20 cellular contexts compared by ENCODE assay signal in genomic region chr2:230155359-230155758, GRCh38.
DNase-seq lines count a peak whose midpoint lies in the region; ATAC-seq and TF ChIP-seq lines count a peak whose summit lies in the region.
"Had no signal": no experiment of that assay in that cellular context is flagged by ENCODE, and none has a peak within 500 bp of the region (broad histone marks: within the 10 kb centered on the region; RNA-seq: fewer than 3 reads in every experiment).

No MANE protein-coding gene starts in this region.

- H3K4me3 Mint-ChIP-seq in activated naive CD8-positive, alpha-beta T cell treated with anti-CD3 and anti-CD28 coated beads, Interleukin-2, amount 50 U/mL, for 24 hours, result no peak overlapping the region
- no peak overlapping the region for H3K4me3 Mint-ChIP-seq in stimulated activated effector memory CD8-positive, alpha-beta T cell treated with anti-CD3 and anti-CD28 coated beads, Interleukin-12 subunit alpha, Interleukin-12 subunit beta, amount 100 ng/mL, for 72 hours
- H3K4me3 Mint-ChIP-seq: CD4-positive, CD25-positive, alpha-beta regulatory T cell had no signal

- ATAC-seq in activated naive CD4-positive, alpha-beta T cell treated with anti-CD3 and anti-CD28 coated beads, Interleukin-2, amount 50 U/mL, for 72 hours, result peak; percentile 56 to 84
- peak; percentile 84 for ATAC-seq in activated naive CD8-positive, alpha-beta T cell treated with anti-CD3 and anti-CD28 coated beads, Interleukin-2, amount 50 U/mL, for 24 hours
- peak; percentile 51 for ATAC-seq in stimulated activated effector memory CD8-positive, alpha-beta T cell treated with anti-CD3 and anti-CD28 coated beads, Interleukin-12 subunit alpha, Interleukin-12 subunit beta, amount 100 ng/mL, for 72 hours
- ATAC-seq in HG03280 (IDR thresholded peaks at IDR 0.05; ENCODE audit: unreplicated experiment) (no peak), GM21723 (IDR thresholded peaks at IDR 0.05; ENCODE audit: unreplicated experiment) (no peak)
- ATAC-seq: SK-N-SH treated with all-trans-retinoic acid at 6 μM for 48 hours had no signal

- TF ChIP-seq CTCF in NB4 (IDR thresholded peaks at IDR 0.05; ENCODE audit: low read depth, low read length), result no peak

- peaks cover 0 to 9% of the 10 kb centered on the region in 2 donors for H3K9me3 Mint-ChIP-seq in activated naive CD4-positive, alpha-beta T cell treated with anti-CD3 and anti-CD28 coated beads, Interleukin-2, amount 50 U/mL, for 72 hours
- H3K9me3 Mint-ChIP-seq in activated naive CD8-positive, alpha-beta T cell treated with anti-CD3 and anti-CD28 coated beads, Interleukin-2, amount 50 U/mL, for 24 hours, result peaks cover 8% of the 10 kb centered on the region
- H3K9me3 Mint-ChIP-seq in stimulated activated effector memory CD8-positive, alpha-beta T cell treated with anti-CD3 and anti-CD28 coated beads, Interleukin-12 subunit alpha, Interleukin-12 subunit beta, amount 100 ng/mL, for 72 hours, result no peaks in the 10 kb centered on the region

- H3K27me3 Mint-ChIP-seq in activated naive CD8-positive, alpha-beta T cell treated with anti-CD3 and anti-CD28 coated beads, Interleukin-2, amount 50 U/mL, for 24 hours, result peaks cover 2% of the 10 kb centered on the region

- H3K27ac Mint-ChIP-seq in activated naive CD4-positive, alpha-beta T cell treated with anti-CD3 and anti-CD28 coated beads, Interleukin-2, amount 50 U/mL, for 72 hours, result no peak overlapping the region
- H3K27ac Mint-ChIP-seq in activated naive CD8-positive, alpha-beta T cell treated with anti-CD3 and anti-CD28 coated beads, Interleukin-2, amount 50 U/mL, for 24 hours, result no peak overlapping the region
- no peak overlapping the region for H3K27ac Mint-ChIP-seq in stimulated activated effector memory CD8-positive, alpha-beta T cell treated with anti-CD3 and anti-CD28 coated beads, Interleukin-12 subunit alpha, Interleukin-12 subunit beta, amount 100 ng/mL, for 72 hours
- H3K27ac Mint-ChIP-seq: CD4-positive, CD25-positive, alpha-beta regulatory T cell had no signal

- H3K4me3 ChIP-seq in NB4 (ENCODE audit: low read depth, low read length), result no peak overlapping the region
- H3K4me3 ChIP-seq: smooth muscle cell, tibial artery had no signal

- TF ChIP-seq POLR2A in NB4 (IDR thresholded peaks at IDR 0.05; ENCODE audit: extremely low read depth, insufficient read length), result no peak

- peaks cover 29% of the 10 kb centered on the region for H3K4me1 Mint-ChIP-seq in activated naive CD8-positive, alpha-beta T cell treated with anti-CD3 and anti-CD28 coated beads, Interleukin-2, amount 50 U/mL, for 24 hours
- H3K4me1 Mint-ChIP-seq in stimulated activated effector memory CD8-positive, alpha-beta T cell treated with anti-CD3 and anti-CD28 coated beads, Interleukin-12 subunit alpha, Interleukin-12 subunit beta, amount 100 ng/mL, for 72 hours, result peaks cover 15% of the 10 kb centered on the region

- H3K36me3 Mint-ChIP-seq in activated naive CD4-positive, alpha-beta T cell treated with anti-CD3 and anti-CD28 coated beads, Interleukin-2, amount 50 U/mL, for 72 hours, result no peaks in the 10 kb centered on the region
- H3K36me3 Mint-ChIP-seq in activated naive CD8-positive, alpha-beta T cell treated with anti-CD3 and anti-CD28 coated beads, Interleukin-2, amount 50 U/mL, for 24 hours (ENCODE audit: low read depth), result no peaks in the 10 kb centered on the region
- H3K36me3 Mint-ChIP-seq in stimulated activated effector memory CD8-positive, alpha-beta T cell treated with anti-CD3 and anti-CD28 coated beads, Interleukin-12 subunit alpha, Interleukin-12 subunit beta, amount 100 ng/mL, for 72 hours, result no peaks in the 10 kb centered on the region

- DNase-seq in activated naive CD4-positive, alpha-beta T cell treated with anti-CD3 and anti-CD28 coated beads, Interleukin-2, amount 50 U/mL, for 72 hours (ENCODE audit: low spot score in 2 of 2), result no peak
- DNase-seq in activated naive CD4-positive, alpha-beta T cell treated with Interleukin-2 at 50 U/mL for 16 hours, result no peak
- DNase-seq in NB4 (ENCODE audit: low read depth), result peak; percentile 63
- peak; percentile 60 for DNase-seq in activated naive CD8-positive, alpha-beta T cell treated with anti-CD3 and anti-CD28 coated beads, Interleukin-2, amount 50 U/mL, for 24 hours
- DNase-seq in stimulated activated effector memory CD8-positive, alpha-beta T cell treated with anti-CD3 and anti-CD28 coated beads, Interleukin-12 subunit alpha, Interleukin-12 subunit beta, amount 100 ng/mL, for 72 hours (ENCODE audit: low spot score in 2 of 2), result no peak
- DNase-seq in NCI-H2081 (lab: John Stamatoyannopoulos, UW), result no peak
- DNase-seq: anterior cingulate cortex; CD4-positive, CD25-positive, alpha-beta regulatory T cell; central memory CD4-positive, alpha-beta T cell; glutamatergic neuron; H7; mammary epithelial cell; NCI-H1694; NCI-H69; T1000; tibial artery had no signal

Comparison
In these comparisons a context has a peak if more than half of its experiments do, and no peak if none do; other contexts are left out.
1. ATAC-seq: peak in activated naive CD4-positive, alpha-beta T cell treated with anti-CD3 and anti-CD28 coated beads, Interleukin-2, amount 50 U/mL, for 72 hours (2 of 2), activated naive CD8-positive, alpha-beta T cell treated with anti-CD3 and anti-CD28 coated beads, Interleukin-2, amount 50 U/mL, for 24 hours (single experiment) and stimulated activated effector memory CD8-positive, alpha-beta T cell treated with anti-CD3 and anti-CD28 coated beads, Interleukin-12 subunit alpha, Interleukin-12 subunit beta, amount 100 ng/mL, for 72 hours (single experiment); none in HG03280 (single experiment) and GM21723 (single experiment).
2. DNase-seq: peak in NB4 (single experiment) and activated naive CD8-positive, alpha-beta T cell treated with anti-CD3 and anti-CD28 coated beads, Interleukin-2, amount 50 U/mL, for 24 hours (single experiment); none in activated naive CD4-positive, alpha-beta T cell treated with anti-CD3 and anti-CD28 coated beads, Interleukin-2, amount 50 U/mL, for 72 hours (0 of 2), activated naive CD4-positive, alpha-beta T cell treated with Interleukin-2 at 50 U/mL for 16 hours (single experiment), stimulated activated effector memory CD8-positive, alpha-beta T cell treated with anti-CD3 and anti-CD28 coated beads, Interleukin-12 subunit alpha, Interleukin-12 subunit beta, amount 100 ng/mL, for 72 hours (0 of 2) and NCI-H2081 (0 of 2).